1 cellular context compared by ENCODE assay signal in genomic region chr7:99325597-99326407, GRCh38.
A peak's percentile ranks its signal among the peaks of the same experiment; 100 is the strongest.
TF ChIP-seq lines count a peak whose summit lies in the region.

ARPC1A (plus strand) TSS chr7:99325898; CDS start chr7:99333354, 7,456 bp downstream.

TF ChIP-seq in HepG2, 621 proteins besides CTCF, POLR2A, EP300 and RAD21 (continued from another document and continues in another):
- TF ChIP-seq CSRNP1 (CRISPR knock-in tag; IDR thresholded peaks at IDR 0.05) (no peak; the same call in 1 of the 2 replicates), NR2F6 (IDR thresholded peaks at IDR 0.05) (no peak), NR2F6 (CRISPR knock-in tag; IDR thresholded peaks at IDR 0.05) (peak; percentile 63; the same call in 1 of the 2 replicates), MLLT10 (CRISPR knock-in tag; IDR thresholded peaks at IDR 0.05) (no peak), NFYC (CRISPR knock-in tag; IDR thresholded peaks at IDR 0.05) (peak; percentile 26; the same call in 1 of the 2 replicates), ZNF567 (CRISPR knock-in tag; IDR thresholded peaks at IDR 0.05; ENCODE audit: borderline replicate concordance) (peak; percentile 96; the same call in 1 of the 2 replicates), DMAP1 (CRISPR knock-in tag; IDR thresholded peaks at IDR 0.05) (peak; percentile 88), HNRNPL (IDR thresholded peaks at IDR 0.05; ENCODE audit: low read depth, low read length) (no peak), FOXO1 (CRISPR knock-in tag; IDR thresholded peaks at IDR 0.05) (peak; percentile 41; the same call in 1 of the 2 replicates), ZBTB25 (CRISPR knock-in tag; IDR thresholded peaks at IDR 0.05) (peak; percentile 74; the same call in 1 of the 2 replicates), ZBTB3 (CRISPR knock-in tag; IDR thresholded peaks at IDR 0.05; ENCODE audit: borderline replicate concordance, low read depth) (no peak), SETDB1 (CRISPR knock-in tag; IDR thresholded peaks at IDR 0.05; ENCODE audit: borderline replicate concordance) (no peak), BORCS8-MEF2B (CRISPR knock-in tag; IDR thresholded peaks at IDR 0.05) (no peak), IKZF4 (CRISPR knock-in tag; IDR thresholded peaks at IDR 0.05; ENCODE audit: borderline replicate concordance, low read depth, not compliant biosample characterization) (peak; percentile 75), ZBTB37 (CRISPR knock-in tag; IDR thresholded peaks at IDR 0.05) (no peak), NFAT5 (CRISPR knock-in tag; IDR thresholded peaks at IDR 0.05) (0 out of 2 replicates have a peak, but pooled peaks have one; percentile 48), E2F1 (CRISPR knock-in tag; IDR thresholded peaks at IDR 0.05) (peak; percentile 95), ZMYM3 (CRISPR knock-in tag; IDR thresholded peaks at IDR 0.05) (peak; percentile 42), HINFP (CRISPR knock-in tag; IDR thresholded peaks at IDR 0.05; ENCODE audit: low read depth) (peak; percentile 93; the same call in 1 of the 2 replicates), ZNF280B (CRISPR knock-in tag; IDR thresholded peaks at IDR 0.05; ENCODE audit: borderline replicate concordance) (peak; percentile 68; the same call in 1 of the 2 replicates), TP53 (CRISPR knock-in tag; conservative IDR thresholded peaks at IDR 0.05) (peak; percentile 94), MTA1 (CRISPR knock-in tag; IDR thresholded peaks at IDR 0.05; ENCODE audit: borderline replicate concordance) (peak; percentile 74; the same call in 1 of the 2 replicates), CCDC6 (CRISPR knock-in tag; IDR thresholded peaks at IDR 0.05) (peak; percentile 82; the same call in 1 of the 2 replicates), NFE2 (CRISPR knock-in tag; IDR thresholded peaks at IDR 0.05) (no peak), ZNF614 (CRISPR knock-in tag; IDR thresholded peaks at IDR 0.05; ENCODE audit: borderline replicate concordance) (peak; percentile 74), NR2C2 (CRISPR knock-in tag; IDR thresholded peaks at IDR 0.05; ENCODE audit: borderline replicate concordance) (peak; percentile 56; the same call in 1 of the 2 replicates), NR1H2 (CRISPR knock-in tag; IDR thresholded peaks at IDR 0.05; ENCODE audit: borderline replicate concordance, low read depth) (no peak), TAF15 (IDR thresholded peaks at IDR 0.05; ENCODE audit: low read depth, low read length, poor library complexity, severe bottlenecking) (no peak), LBX2 (CRISPR knock-in tag; IDR thresholded peaks at IDR 0.05; ENCODE audit: borderline replicate concordance) (peak; percentile 89; the same call in 1 of the 2 replicates), ELF4 (CRISPR knock-in tag; IDR thresholded peaks at IDR 0.05; ENCODE audit: borderline replicate concordance) (peak; percentile 90), SP2 (CRISPR knock-in tag; IDR thresholded peaks at IDR 0.05) (no peak), ZBTB1 (CRISPR knock-in tag; IDR thresholded peaks at IDR 0.05; ENCODE audit: borderline replicate concordance) (no peak), ZNF432 (CRISPR knock-in tag; IDR thresholded peaks at IDR 0.05; ENCODE audit: borderline replicate concordance) (no peak), DR1 (CRISPR knock-in tag; IDR thresholded peaks at IDR 0.05) (peak; percentile 92), NR3C1 (CRISPR knock-in tag; IDR thresholded peaks at IDR 0.05) (no peak), GABPB1 (CRISPR knock-in tag; IDR thresholded peaks at IDR 0.05) (peak; percentile 96), ZSCAN20 (CRISPR knock-in tag; IDR thresholded peaks at IDR 0.05; ENCODE audit: borderline replicate concordance) (peak; percentile 64; the same call in 1 of the 2 replicates), SUZ12 (IDR thresholded peaks at IDR 0.05; ENCODE audit: low read depth, low read length) (no peak), SOX13 (IDR thresholded peaks at IDR 0.05) (no peak), SOX13 (CRISPR knock-in tag; conservative IDR thresholded peaks at IDR 0.05 in 1 of 2, IDR thresholded peaks at IDR 0.05 in 1 of 2) (peak in 1 of 2 experiments; percentile 41; a peak in 1 of 4 replicates), SRF (IDR thresholded peaks at IDR 0.05; ENCODE audit: low read depth, low read length) (no peak)
